2 cellular contexts compared by ENCODE assay signal in the genomic region with DNA sequence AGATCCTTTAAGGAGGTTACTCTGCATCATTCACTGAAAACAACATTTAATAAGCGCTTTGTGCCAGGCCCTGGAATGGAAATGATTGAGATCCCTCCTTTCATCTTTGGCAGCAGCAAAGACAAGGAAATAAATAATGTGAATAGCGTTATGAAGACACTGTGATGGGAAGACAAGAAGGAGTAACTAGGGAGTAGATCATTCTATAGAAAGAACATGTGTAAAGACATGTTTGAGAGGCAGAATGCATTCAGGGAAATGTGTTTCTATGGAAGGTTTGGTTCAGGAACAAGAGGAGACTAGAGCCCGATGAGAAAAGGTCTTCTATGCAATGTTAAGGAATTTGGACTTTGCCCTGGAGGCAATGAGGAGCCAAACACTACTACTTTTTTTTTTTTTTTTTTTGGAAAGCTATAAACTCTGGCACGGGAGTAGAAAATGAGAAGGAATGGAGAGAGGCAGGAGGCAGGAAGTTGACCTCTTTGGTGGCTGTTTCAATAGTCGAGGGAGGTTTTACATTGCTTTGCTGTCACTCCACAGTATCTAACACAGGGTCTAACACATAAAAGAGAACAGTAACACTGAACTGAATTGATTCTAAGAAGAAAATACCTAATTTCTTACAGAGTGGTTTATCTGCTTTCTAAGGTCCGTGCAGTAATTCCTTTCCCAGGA.
TF ChIP-seq lines count a peak whose summit lies in the region.

No MANE protein-coding gene starts in this region.

TF ChIP-seq in IMR-90, 13 proteins besides CTCF, POLR2A, EP300 and RAD21:
- no peak for TF ChIP-seq MXI1 (IDR thresholded peaks at IDR 0.05; ENCODE audit: borderline replicate concordance, low read depth, low read length)
- no peak for TF ChIP-seq MAZ (IDR thresholded peaks at IDR 0.05; ENCODE audit: borderline replicate concordance, low read depth, low read length)
- TF ChIP-seq CHD1 (IDR thresholded peaks at IDR 0.05; ENCODE audit: low read depth, low read length), result no peak
- no peak for TF ChIP-seq SMC3 (IDR thresholded peaks at IDR 0.05; ENCODE audit: low read depth, low read length)
- TF ChIP-seq RFX5 (IDR thresholded peaks at IDR 0.05; ENCODE audit: low read depth, low read length), result no peak
- no peak for TF ChIP-seq FOS (IDR thresholded peaks at IDR 0.05; ENCODE audit: low read depth, low read length)
- TF ChIP-seq, protein P1, sequence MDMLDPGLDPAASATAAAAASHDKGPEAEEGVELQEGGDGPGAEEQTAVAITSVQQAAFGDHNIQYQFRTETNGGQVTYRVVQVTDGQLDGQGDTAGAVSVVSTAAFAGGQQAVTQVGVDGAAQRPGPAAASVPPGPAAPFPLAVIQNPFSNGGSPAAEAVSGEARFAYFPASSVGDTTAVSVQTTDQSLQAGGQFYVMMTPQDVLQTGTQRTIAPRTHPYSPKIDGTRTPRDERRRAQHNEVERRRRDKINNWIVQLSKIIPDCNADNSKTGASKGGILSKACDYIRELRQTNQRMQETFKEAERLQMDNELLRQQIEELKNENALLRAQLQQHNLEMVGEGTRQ (IDR thresholded peaks at IDR 0.05; ENCODE audit: low read depth, low read length), result no peak
- TF ChIP-seq RCOR1 (IDR thresholded peaks at IDR 0.05; ENCODE audit: insufficient replicate concordance, low read length), result no peak
- no peak for TF ChIP-seq BHLHE40 (IDR thresholded peaks at IDR 0.05; ENCODE audit: low read depth, low read length)
- no peak for TF ChIP-seq CEBPB (IDR thresholded peaks at IDR 0.05; ENCODE audit: low read depth, low read length)
- no peak for TF ChIP-seq MAFK (IDR thresholded peaks at IDR 0.05; ENCODE audit: low read depth, low read length)
- TF ChIP-seq ELK1 (IDR thresholded peaks at IDR 0.05; ENCODE audit: borderline replicate concordance, low read depth, low read length), result no peak
- TF ChIP-seq NFE2L2 (IDR thresholded peaks at IDR 0.05; ENCODE audit: low read depth, low read length), result no peak

TF ChIP-seq in HepG2, 621 proteins besides CTCF, POLR2A, EP300 and RAD21 (continues in another document):
- TF ChIP-seq FOXA3 (CRISPR knock-in tag; IDR thresholded peaks at IDR 0.05) (peak; percentile 56; the same call in 1 of the 2 replicates), TARDBP (CRISPR knock-in tag; IDR thresholded peaks at IDR 0.05) (peak; percentile 85), ZMAT5 (CRISPR knock-in tag; IDR thresholded peaks at IDR 0.05; ENCODE audit: borderline replicate concordance, low read depth) (no peak), SAP130 (CRISPR knock-in tag; IDR thresholded peaks at IDR 0.05; ENCODE audit: low read depth) (peak; percentile 69), ZNF552 (CRISPR knock-in tag; IDR thresholded peaks at IDR 0.05; ENCODE audit: borderline replicate concordance) (0 out of 2 replicates have a peak, but pooled peaks have one; percentile 27), MEIS2 (CRISPR knock-in tag; IDR thresholded peaks at IDR 0.05) (0 out of 2 replicates have a peak, but pooled peaks have one; percentile 26), ZNF609 (CRISPR knock-in tag; IDR thresholded peaks at IDR 0.05; ENCODE audit: borderline replicate concordance) (peak; percentile 5; the same call in 1 of the 2 replicates), GMEB1 (CRISPR knock-in tag; IDR thresholded peaks at IDR 0.05; ENCODE audit: borderline replicate concordance) (peak; percentile 18), ZNF33A (CRISPR knock-in tag; IDR thresholded peaks at IDR 0.05; ENCODE audit: borderline replicate concordance) (peak; percentile 65; the same call in 1 of the 2 replicates), ZNF160 (CRISPR knock-in tag; IDR thresholded peaks at IDR 0.05) (no peak), GABPB1 (CRISPR knock-in tag; IDR thresholded peaks at IDR 0.05) (peak; percentile 57; the same call in 1 of the 2 replicates), SOX5 (CRISPR knock-in tag; IDR thresholded peaks at IDR 0.05; ENCODE audit: borderline replicate concordance) (peak; percentile 73), ZBTB1 (CRISPR knock-in tag; IDR thresholded peaks at IDR 0.05; ENCODE audit: borderline replicate concordance) (no peak), ZNF614 (CRISPR knock-in tag; IDR thresholded peaks at IDR 0.05; ENCODE audit: borderline replicate concordance) (0 out of 2 replicates have a peak, but pooled peaks have one; percentile 65), RBFOX2 (IDR thresholded peaks at IDR 0.05; ENCODE audit: low read depth, low read length) (peak; percentile 41; the same call in 1 of the 2 replicates), ZNF567 (CRISPR knock-in tag; IDR thresholded peaks at IDR 0.05; ENCODE audit: borderline replicate concordance) (0 out of 2 replicates have a peak, but pooled peaks have one; percentile 41), POLR2G (IDR thresholded peaks at IDR 0.05; ENCODE audit: low read depth, low read length) (peak; percentile 42; the same call in 1 of the 2 replicates), ETV5 (CRISPR knock-in tag; IDR thresholded peaks at IDR 0.05; ENCODE audit: borderline replicate concordance) (peak; percentile 75; the same call in 1 of the 2 replicates), SOX13 (IDR thresholded peaks at IDR 0.05) (no peak), SOX13 (CRISPR knock-in tag; conservative IDR thresholded peaks at IDR 0.05 in 1 of 2, IDR thresholded peaks at IDR 0.05 in 1 of 2) (peak in 1 of 2 experiments; percentile 69; a peak in 2 of 4 replicates), REPIN1 (CRISPR knock-in tag; IDR thresholded peaks at IDR 0.05; ENCODE audit: borderline replicate concordance, low read depth) (peak; percentile 63; the same call in 1 of the 2 replicates), ZNF362 (CRISPR knock-in tag; IDR thresholded peaks at IDR 0.05; ENCODE audit: borderline replicate concordance) (peak; percentile 99)
- TF ChIP-seq, protein P2, sequence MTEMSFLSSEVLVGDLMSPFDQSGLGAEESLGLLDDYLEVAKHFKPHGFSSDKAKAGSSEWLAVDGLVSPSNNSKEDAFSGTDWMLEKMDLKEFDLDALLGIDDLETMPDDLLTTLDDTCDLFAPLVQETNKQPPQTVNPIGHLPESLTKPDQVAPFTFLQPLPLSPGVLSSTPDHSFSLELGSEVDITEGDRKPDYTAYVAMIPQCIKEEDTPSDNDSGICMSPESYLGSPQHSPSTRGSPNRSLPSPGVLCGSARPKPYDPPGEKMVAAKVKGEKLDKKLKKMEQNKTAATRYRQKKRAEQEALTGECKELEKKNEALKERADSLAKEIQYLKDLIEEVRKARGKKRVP (CRISPR knock-in tag; IDR thresholded peaks at IDR 0.05), result peak in 1 of 2 experiments; percentile 48; a peak in 1 of 4 replicates
- TF ChIP-seq, protein P3, sequence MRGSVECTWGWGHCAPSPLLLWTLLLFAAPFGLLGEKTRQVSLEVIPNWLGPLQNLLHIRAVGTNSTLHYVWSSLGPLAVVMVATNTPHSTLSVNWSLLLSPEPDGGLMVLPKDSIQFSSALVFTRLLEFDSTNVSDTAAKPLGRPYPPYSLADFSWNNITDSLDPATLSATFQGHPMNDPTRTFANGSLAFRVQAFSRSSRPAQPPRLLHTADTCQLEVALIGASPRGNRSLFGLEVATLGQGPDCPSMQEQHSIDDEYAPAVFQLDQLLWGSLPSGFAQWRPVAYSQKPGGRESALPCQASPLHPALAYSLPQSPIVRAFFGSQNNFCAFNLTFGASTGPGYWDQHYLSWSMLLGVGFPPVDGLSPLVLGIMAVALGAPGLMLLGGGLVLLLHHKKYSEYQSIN (CRISPR knock-in tag; IDR thresholded peaks at IDR 0.05; ENCODE audit: borderline replicate concordance), result no peak
- TF ChIP-seq, protein P4, sequence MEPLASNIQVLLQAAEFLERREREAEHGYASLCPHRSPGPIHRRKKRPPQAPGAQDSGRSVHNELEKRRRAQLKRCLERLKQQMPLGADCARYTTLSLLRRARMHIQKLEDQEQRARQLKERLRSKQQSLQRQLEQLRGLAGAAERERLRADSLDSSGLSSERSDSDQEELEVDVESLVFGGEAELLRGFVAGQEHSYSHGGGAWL (CRISPR knock-in tag; IDR thresholded peaks at IDR 0.05), result no peak
- TF ChIP-seq, protein P5, sequence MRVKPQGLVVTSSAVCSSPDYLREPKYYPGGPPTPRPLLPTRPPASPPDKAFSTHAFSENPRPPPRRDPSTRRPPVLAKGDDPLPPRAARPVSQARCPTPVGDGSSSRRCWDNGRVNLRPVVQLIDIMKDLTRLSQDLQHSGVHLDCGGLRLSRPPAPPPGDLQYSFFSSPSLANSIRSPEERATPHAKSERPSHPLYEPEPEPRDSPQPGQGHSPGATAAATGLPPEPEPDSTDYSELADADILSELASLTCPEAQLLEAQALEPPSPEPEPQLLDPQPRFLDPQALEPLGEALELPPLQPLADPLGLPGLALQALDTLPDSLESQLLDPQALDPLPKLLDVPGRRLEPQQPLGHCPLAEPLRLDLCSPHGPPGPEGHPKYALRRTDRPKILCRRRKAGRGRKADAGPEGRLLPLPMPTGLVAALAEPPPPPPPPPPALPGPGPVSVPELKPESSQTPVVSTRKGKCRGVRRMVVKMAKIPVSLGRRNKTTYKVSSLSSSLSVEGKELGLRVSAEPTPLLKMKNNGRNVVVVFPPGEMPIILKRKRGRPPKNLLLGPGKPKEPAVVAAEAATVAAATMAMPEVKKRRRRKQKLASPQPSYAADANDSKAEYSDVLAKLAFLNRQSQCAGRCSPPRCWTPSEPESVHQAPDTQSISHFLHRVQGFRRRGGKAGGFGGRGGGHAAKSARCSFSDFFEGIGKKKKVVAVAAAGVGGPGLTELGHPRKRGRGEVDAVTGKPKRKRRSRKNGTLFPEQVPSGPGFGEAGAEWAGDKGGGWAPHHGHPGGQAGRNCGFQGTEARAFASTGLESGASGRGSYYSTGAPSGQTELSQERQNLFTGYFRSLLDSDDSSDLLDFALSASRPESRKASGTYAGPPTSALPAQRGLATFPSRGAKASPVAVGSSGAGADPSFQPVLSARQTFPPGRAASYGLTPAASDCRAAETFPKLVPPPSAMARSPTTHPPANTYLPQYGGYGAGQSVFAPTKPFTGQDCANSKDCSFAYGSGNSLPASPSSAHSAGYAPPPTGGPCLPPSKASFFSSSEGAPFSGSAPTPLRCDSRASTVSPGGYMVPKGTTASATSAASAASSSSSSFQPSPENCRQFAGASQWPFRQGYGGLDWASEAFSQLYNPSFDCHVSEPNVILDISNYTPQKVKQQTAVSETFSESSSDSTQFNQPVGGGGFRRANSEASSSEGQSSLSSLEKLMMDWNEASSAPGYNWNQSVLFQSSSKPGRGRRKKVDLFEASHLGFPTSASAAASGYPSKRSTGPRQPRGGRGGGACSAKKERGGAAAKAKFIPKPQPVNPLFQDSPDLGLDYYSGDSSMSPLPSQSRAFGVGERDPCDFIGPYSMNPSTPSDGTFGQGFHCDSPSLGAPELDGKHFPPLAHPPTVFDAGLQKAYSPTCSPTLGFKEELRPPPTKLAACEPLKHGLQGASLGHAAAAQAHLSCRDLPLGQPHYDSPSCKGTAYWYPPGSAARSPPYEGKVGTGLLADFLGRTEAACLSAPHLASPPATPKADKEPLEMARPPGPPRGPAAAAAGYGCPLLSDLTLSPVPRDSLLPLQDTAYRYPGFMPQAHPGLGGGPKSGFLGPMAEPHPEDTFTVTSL (CRISPR knock-in tag; IDR thresholded peaks at IDR 0.05; ENCODE audit: borderline replicate concordance), result peak; percentile 85; the same call in 1 of the 2 replicates
